In genomic region chr12:67993143-67993542, GRCh38 we compare ENCODE assay signal across 27 cellular contexts. TPM values are rescaled to one million over a fixed set of nuclear protein-coding genes. Genes with fewer than 3 reads are reported as not detected.
"Had no signal": no experiment of that assay in that cellular context is flagged by ENCODE, and none has a peak within 500 bp of the region (broad histone marks: within the 10 kb centered on the region; RNA-seq: fewer than 3 reads in every experiment).

No MANE protein-coding gene starts in this region.

- H3K36me3 ChIP-seq: pancreas, prostate gland, transverse colon had no signal

- H3K27ac ChIP-seq: coronary artery, pancreas, prostate gland, testis, transverse colon had no signal

- H3K4me3 ChIP-seq: coronary artery, pancreas, prostate gland, testis, transverse colon had no signal

- ATAC-seq: activated CD4-positive, CD25-positive, alpha-beta regulatory T cell treated with anti-CD3 and anti-CD28 coated beads, Interleukin-2, amount 50 U/mL, for 24 hours; esophagus mucosa; naive thymus-derived CD8-positive, alpha-beta T cell; pancreas; sciatic nerve; stimulated activated naive CD8-positive, alpha-beta T cell treated with anti-CD3 and anti-CD28 coated beads, Interleukin-15, Interleukin-2, amounts not matched to agents 100 U/mL and 50 U/mL, for 24 hours had no signal

- H3K4me1 Mint-ChIP-seq: neural crest cell had no signal

- H3K9me3 ChIP-seq: pancreas, prostate gland, testis, transverse colon had no signal

- H3K27me3 Mint-ChIP-seq: activated naive CD8-positive, alpha-beta T cell; naive thymus-derived CD8-positive, alpha-beta T cell had no signal

- H3K9me3 Mint-ChIP-seq: neural crest cell; T-helper 2 cell treated with Interferon-gamma antibody and Interleukin-4, amounts not matched to agents 5 μg/mL and 100 μg/mL, for 36 hours had no signal

- H3K27ac Mint-ChIP-seq: activated naive CD8-positive, alpha-beta T cell; T-helper 2 cell treated with Interferon-gamma antibody and Interleukin-4, amounts not matched to agents 5 μg/mL and 100 μg/mL, for 36 hours had no signal

- H3K4me3 Mint-ChIP-seq: activated naive CD8-positive, alpha-beta T cell; naive thymus-derived CD8-positive, alpha-beta T cell; neural crest cell; T-helper 2 cell treated with Interferon-gamma antibody and Interleukin-4, amounts not matched to agents 5 μg/mL and 100 μg/mL, for 36 hours had no signal

- H3K27me3 ChIP-seq: pancreas, testis, transverse colon had no signal

- DNase-seq: activated CD4-positive, alpha-beta T cell treated with anti-CD3 and anti-CD28 coated beads for 48 hours; activated CD4-positive, alpha-beta T cell treated with anti-CD3 and anti-CD28 coated beads, Interleukin-2, amount 50 U/mL, for 48 hours; activated naive CD4-positive, alpha-beta T cell; activated T-cell treated with anti-CD3 and anti-CD28 coated beads, Interleukin-2, amount 50 U/mL, for 48 hours; anterior cingulate cortex; foreskin fibroblast; head of caudate nucleus; hippocampal formation; midbrain; naive thymus-derived CD8-positive, alpha-beta T cell; nucleus accumbens; pancreas; retina; small intestine; stimulated activated naive CD8-positive, alpha-beta T cell treated with anti-CD3 and anti-CD28 coated beads, Interleukin-15, Interleukin-2, amounts not matched to agents 100 U/mL and 50 U/mL, for 24 hours; T-helper 1 cell; testis; transverse colon had no signal

- H3K4me1 ChIP-seq: pancreas, prostate gland, transverse colon had no signal

RNA-seq across cellular contexts. Expression of gene IFNG-AS1, which starts 3.9 kb away (rescaled TPM):
- total RNA-seq: cerebellum, esophagus mucosa, neural crest cell, prostate gland had no signal
